ENCODE assay signal across 26 cellular contexts in genomic region chr13:75468602-75469001, GRCh38.
"Had no signal": no experiment of that assay in that cellular context is flagged by ENCODE, and none has a peak within 500 bp of the region (broad histone marks: within the 10 kb centered on the region; RNA-seq: fewer than 3 reads in every experiment).

No MANE protein-coding gene starts in this region.

- H3K4me1 Mint-ChIP-seq: activated CD4-positive, alpha-beta T cell treated with anti-CD3 and anti-CD28 coated beads, Interleukin-2, amount 10 ng/mL, durations not matched to agents 24 days and 14 days; central memory CD8-positive, alpha-beta T cell; naive thymus-derived CD4-positive, alpha-beta T cell had no signal

- H3K36me3 ChIP-seq: ascending aorta, colonic mucosa, left lung, pancreas, transverse colon, vagina had no signal

- H3K4me3 Mint-ChIP-seq: activated CD4-positive, alpha-beta T cell treated with anti-CD3 and anti-CD28 coated beads, Interleukin-2, amount 10 ng/mL, durations not matched to agents 24 days and 14 days; central memory CD8-positive, alpha-beta T cell; naive thymus-derived CD4-positive, alpha-beta T cell had no signal

- DNase-seq: activated CD4-positive, alpha-beta T cell treated with anti-CD3 and anti-CD28 coated beads, Interleukin-2, amount 10 ng/mL, durations not matched to agents 24 days and 14 days; activated CD4-positive, CD25-positive, alpha-beta regulatory T cell; activated CD8-positive, alpha-beta memory T cell treated with anti-CD3 and anti-CD28 coated beads for 24 hours; activated CD8-positive, alpha-beta memory T cell treated with anti-CD3 and anti-CD28 coated beads, Interleukin-2, amount 50 U/mL, for 48 hours; activated effector memory CD4-positive, alpha-beta T cell treated with anti-CD3 and anti-CD28 coated beads, Interleukin-2, amount 50 U/mL, for 16 hours; activated naive CD4-positive, alpha-beta T cell treated with anti-CD3 and anti-CD28 coated beads, Interleukin-2, amount 50 U/mL, for 16 hours; activated T-cell treated with anti-CD3 and anti-CD28 coated beads, Interleukin-2, amount 50 U/mL, for 48 hours; colonic mucosa; islet precursor cell; left lung; mammary epithelial cell; naive thymus-derived CD4-positive, alpha-beta T cell; pancreas; stimulated activated CD4-positive, alpha-beta T cell treated with anti-CD3 and anti-CD28 coated beads, Interleukin-12 subunit alpha, Interleukin-12 subunit beta, amount 100 ng/mL, for 4 hours; stimulated activated CD4-positive, alpha-beta T cell treated with anti-CD3 and anti-CD28 coated beads, Interleukin-1b, Interleukin-23, amount 100 ng/mL, for 48 hours; stimulated activated CD8-positive, alpha-beta memory T cell treated with anti-CD3 and anti-CD28 coated beads, Interleukin-4, amount 100 ng/mL, for 48 hours; stimulated activated naive CD4-positive, alpha-beta T cell treated with Interleukin-2 at 50 U/mL for 16 hours; substantia nigra; T-helper 1 cell; T-helper 9 cell; transverse colon had no signal

- H3K4me3 ChIP-seq: ascending aorta, colonic mucosa, hepatocyte, left lung, pancreas, transverse colon, vagina had no signal

- H3K9me3 Mint-ChIP-seq: activated CD4-positive, alpha-beta T cell treated with anti-CD3 and anti-CD28 coated beads, Interleukin-2, amount 10 ng/mL, durations not matched to agents 24 days and 14 days; central memory CD8-positive, alpha-beta T cell had no signal

- H3K27ac Mint-ChIP-seq: activated CD4-positive, alpha-beta T cell treated with anti-CD3 and anti-CD28 coated beads, Interleukin-2, amount 10 ng/mL, durations not matched to agents 24 days and 14 days; naive thymus-derived CD4-positive, alpha-beta T cell had no signal

- H3K4me2 ChIP-seq: hepatocyte had no signal

- H3K36me3 Mint-ChIP-seq: naive thymus-derived CD4-positive, alpha-beta T cell had no signal

- H3K9me3 ChIP-seq: ascending aorta, colonic mucosa, left lung, pancreas, transverse colon, vagina had no signal

- H3K27me3 ChIP-seq: ascending aorta, colonic mucosa, hepatocyte, left lung, pancreas, transverse colon, vagina had no signal

- ATAC-seq: left lung; naive thymus-derived CD4-positive, alpha-beta T cell; SK-N-SH treated with all-trans-retinoic acid at 6 μM for 48 hours had no signal

- H3K4me1 ChIP-seq: colonic mucosa, left lung had no signal
